Comparison of ENCODE assay signal across 1 cellular context in genomic region chr10:52883996-52884871, GRCh38.
TF ChIP-seq lines count a peak whose summit lies in the region.

No MANE protein-coding gene starts in this region.

TF ChIP-seq in HepG2, 621 proteins besides CTCF, POLR2A, EP300 and RAD21 (continued from another document and continues in another):
- TF ChIP-seq FOXO4 (CRISPR knock-in tag; conservative IDR thresholded peaks at IDR 0.05) (no peak), RBAK (CRISPR knock-in tag; IDR thresholded peaks at IDR 0.05) (no peak), JUND (CRISPR knock-in tag; IDR thresholded peaks at IDR 0.05) (peak; percentile 75; the same call in 1 of the 2 replicates), KIAA2018 (CRISPR knock-in tag; IDR thresholded peaks at IDR 0.05; ENCODE audit: borderline replicate concordance) (no peak), IRF1 (CRISPR knock-in tag; IDR thresholded peaks at IDR 0.05; ENCODE audit: low read depth) (no peak), TCF7 (IDR thresholded peaks at IDR 0.05; ENCODE audit: low read depth) (peak; percentile 64; the same call in 1 of the 2 replicates), ZNF468 (CRISPR knock-in tag; IDR thresholded peaks at IDR 0.05) (no peak), ZNF292 (CRISPR knock-in tag; IDR thresholded peaks at IDR 0.05; ENCODE audit: borderline replicate concordance, low read depth) (no peak), IKZF5 (CRISPR knock-in tag; IDR thresholded peaks at IDR 0.05) (no peak), NPAS2 (CRISPR knock-in tag; IDR thresholded peaks at IDR 0.05; ENCODE audit: borderline replicate concordance) (no peak), PHF5A (CRISPR knock-in tag; IDR thresholded peaks at IDR 0.05; ENCODE audit: low read depth, unreplicated experiment) (no peak), ZNF441 (CRISPR knock-in tag; IDR thresholded peaks at IDR 0.05; ENCODE audit: borderline replicate concordance) (no peak), FOXA1 (IDR thresholded peaks at IDR 0.05) (peak; percentile 83), FOXA1 (CRISPR knock-in tag; IDR thresholded peaks at IDR 0.05) (peak; percentile 79), ZNF800 (CRISPR knock-in tag; IDR thresholded peaks at IDR 0.05) (no peak), MIER2 (CRISPR knock-in tag; IDR thresholded peaks at IDR 0.05) (no peak), BRCA1 (CRISPR knock-in tag; IDR thresholded peaks at IDR 0.05) (no peak), AGO1 (IDR thresholded peaks at IDR 0.05; ENCODE audit: low read depth, low read length, poor library complexity, severe bottlenecking) (no peak), PRDM15 (CRISPR knock-in tag; IDR thresholded peaks at IDR 0.05) (no peak), HDAC1 (CRISPR knock-in tag; IDR thresholded peaks at IDR 0.05) (no peak), MYPOP (CRISPR knock-in tag; IDR thresholded peaks at IDR 0.05) (no peak), ISX (CRISPR knock-in tag; conservative IDR thresholded peaks at IDR 0.05) (no peak), ZNF274 (CRISPR knock-in tag; IDR thresholded peaks at IDR 0.05) (no peak), CREM (IDR thresholded peaks at IDR 0.05) (peak; percentile 41), CREM (CRISPR knock-in tag; IDR thresholded peaks at IDR 0.05) (no peak), MIER3 (CRISPR knock-in tag; IDR thresholded peaks at IDR 0.05; ENCODE audit: borderline replicate concordance) (no peak), AKAP8 (CRISPR knock-in tag; IDR thresholded peaks at IDR 0.05) (no peak), CREB1 (IDR thresholded peaks at IDR 0.05) (peak; percentile 76), CREB1 (CRISPR knock-in tag; IDR thresholded peaks at IDR 0.05) (peak; percentile 57), HNF1B (CRISPR knock-in tag; IDR thresholded peaks at IDR 0.05) (peak; percentile 74), MXD1 (CRISPR knock-in tag; IDR thresholded peaks at IDR 0.05) (no peak), EZH2 (conservative IDR thresholded peaks at IDR 0.05; ENCODE audit: low read depth, low read length) (no peak), FOXP4 (CRISPR knock-in tag; IDR thresholded peaks at IDR 0.05) (peak; percentile 67), ELF3 (CRISPR knock-in tag; IDR thresholded peaks at IDR 0.05) (peak; percentile 43; the same call in 1 of the 2 replicates), ZNF784 (CRISPR knock-in tag; IDR thresholded peaks at IDR 0.05; ENCODE audit: borderline replicate concordance) (no peak)
